ENCODE assay signal across 8 cellular contexts in genomic region chr16:76278976-76279375, GRCh38. TPM values are rescaled to one million over a fixed set of nuclear protein-coding genes. Genes with fewer than 3 reads are reported as not detected.
A peak's percentile ranks its signal among the peaks of the same experiment; 100 is the strongest.
DNase-seq lines count a peak whose midpoint lies in the region; ATAC-seq and TF ChIP-seq lines count a peak whose summit lies in the region.

No MANE protein-coding gene starts in this region.

- no peak overlapping the region for H3K27ac ChIP-seq in psoas muscle

- no peak overlapping the region for H3K4me3 ChIP-seq in psoas muscle

- no peaks in the 10 kb centered on the region for H3K36me3 ChIP-seq in psoas muscle (ENCODE audit: insufficient read depth in 1 of 2, low read depth in 1 of 2)

- DNase-seq in NCI-H2107 treated with DMSO at 0.1 percent for 48 hours (lab: John Stamatoyannopoulos, UW; ENCODE audit: unreplicated experiment) (peak; percentile 47), NCI-H2107 (lab: John Stamatoyannopoulos, UW) (no peak), NCI-H146 treated with DMSO at 0.1 percent for 48 hours (lab: John Stamatoyannopoulos, UW; ENCODE audit: unreplicated experiment) (peak; percentile 38), cerebellar cortex (ENCODE audit: low spot score) (peak; percentile 89), stromal cell of bone marrow (ENCODE audit: low read depth) (peak; percentile 26), psoas muscle (no peak)
- DNase-seq in stimulated activated naive CD4-positive, alpha-beta T cell treated with Interleukin-2 at 50 U/mL for 16 hours (lab: John Stamatoyannopoulos, UW): no peak

- no peak for ATAC-seq in HG03175 (IDR thresholded peaks at IDR 0.05; ENCODE audit: unreplicated experiment)
- ATAC-seq in psoas muscle: no peak

- H3K27me3 ChIP-seq in psoas muscle (ENCODE audit: insufficient read depth in 3 of 3, low read length in 2 of 3): peaks cover 0 to 3% (median 0%) of the 10 kb centered on the region in 3 donors

- no peaks in the 10 kb centered on the region for H3K4me1 ChIP-seq in psoas muscle

- H3K9me3 ChIP-seq in psoas muscle: no peaks in the 10 kb centered on the region

- intact Hi-C loops in psoas muscle (cut with DNase I): no loop called here

- no peak for TF ChIP-seq CTCF in psoas muscle (IDR thresholded peaks at IDR 0.05)

RNA-seq across cellular contexts. Expression of gene CNTNAP4, which starts 1.8 kb away (rescaled TPM):
- total RNA-seq in psoas muscle: under 1 TPM in 1 of 4 donors, not detected in 3; 0.04 TPM
- under 1 TPM in 2 of 3 donors, not detected in 1; 0.01 to 0.03 TPM for polyA plus RNA-seq in psoas muscle

Comparison
In these comparisons a context has a peak if more than half of its experiments do, and no peak if none do; other contexts are left out.
1. DNase-seq: peak in NCI-H2107 treated with DMSO at 0.1 percent for 48 hours (single experiment), NCI-H146 treated with DMSO at 0.1 percent for 48 hours (single experiment), cerebellar cortex (single experiment) and stromal cell of bone marrow (single experiment); none in NCI-H2107 (single experiment), stimulated activated naive CD4-positive, alpha-beta T cell treated with Interleukin-2 at 50 U/mL for 16 hours (single experiment) and psoas muscle (0 of 2).